Comparison of ENCODE assay signal across 8 cellular contexts in the genomic region with DNA sequence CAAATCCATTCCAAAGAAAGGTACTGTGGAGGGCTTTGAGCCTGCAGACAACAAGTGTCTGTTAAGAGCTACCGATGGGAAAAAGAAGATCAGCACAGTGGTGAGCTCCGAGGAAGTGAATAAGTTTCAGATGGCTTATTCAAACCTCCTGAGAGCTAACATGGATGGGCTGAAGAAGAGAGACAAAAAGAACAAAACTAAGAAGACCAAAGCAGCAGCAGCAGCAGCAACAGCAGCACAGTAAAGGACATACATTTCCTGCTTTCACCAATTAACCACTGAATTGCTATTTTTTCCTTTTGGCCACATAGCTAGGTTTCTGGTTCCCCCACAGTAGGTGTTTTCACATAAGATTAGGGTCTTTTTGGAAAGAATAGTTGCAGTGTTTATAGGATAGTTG. TPM values are rescaled to one million over a fixed set of nuclear protein-coding genes. Genes with fewer than 3 reads are reported as not detected.
DNase-seq lines count a peak whose midpoint lies in the region; ATAC-seq lines count a peak whose summit lies in the region.
"Not testable (repeated sequence)": the region's sequence is repeated elsewhere in the genome, so short reads cannot be mapped to it uniquely, and the experiment has no call there.

No MANE protein-coding gene starts in this region.

- peaks cover 25% of the 10 kb centered on the region for H3K4me1 ChIP-seq in CD4-positive, alpha-beta memory T cell (ENCODE audit: insufficient read depth, low read length)

- not testable (repeated sequence) for H3K27ac ChIP-seq in CD4-positive, alpha-beta memory T cell (ENCODE audit: low read depth, low read length)

- H3K36me3 ChIP-seq in CD4-positive, alpha-beta memory T cell (ENCODE audit: insufficient read depth, low read length): not testable (repeated sequence)

- H3K9me3 ChIP-seq in CD4-positive, alpha-beta memory T cell (ENCODE audit: control insufficient read depth in 1 of 2, low read length in 2 of 2); T-helper 17 cell (ENCODE audit: control insufficient read depth, low read length, poor library complexity, severe bottlenecking): not testable (repeated sequence)

- H3K27ac Mint-ChIP-seq in CD4-positive, alpha-beta memory T cell: peak overlapping the region in 2 of 7 donors; percentile 53 to 66
- H3K27ac Mint-ChIP-seq in T-helper 17 cell: peak overlapping the region; percentile 39
- peak overlapping the region; percentile 17 for H3K27ac Mint-ChIP-seq in central memory CD8-positive, alpha-beta T cell (ENCODE audit: low read depth)

- peaks cover 34 to 63% (median 39%) of the 10 kb centered on the region in 4 donors for H3K4me1 Mint-ChIP-seq in CD4-positive, alpha-beta memory T cell
- peaks cover 55% of the 10 kb centered on the region for H3K4me1 Mint-ChIP-seq in T-helper 17 cell
- not testable (repeated sequence) for H3K4me1 Mint-ChIP-seq in central memory CD8-positive, alpha-beta T cell

- peak overlapping the region in 5 of 8 donors; percentile 29 to 69 (median 49) for H3K4me3 Mint-ChIP-seq in CD4-positive, alpha-beta memory T cell
- peak overlapping the region; percentile 69 for H3K4me3 Mint-ChIP-seq in T-helper 17 cell
- H3K4me3 Mint-ChIP-seq in central memory CD8-positive, alpha-beta T cell: not testable (repeated sequence)

- H3K36me3 Mint-ChIP-seq in CD4-positive, alpha-beta memory T cell; T-helper 17 cell (ENCODE audit: low read depth); central memory CD8-positive, alpha-beta T cell (ENCODE audit: insufficient read depth): not testable (repeated sequence)

- not testable (repeated sequence) for H3K9me3 Mint-ChIP-seq in CD4-positive, alpha-beta memory T cell; central memory CD8-positive, alpha-beta T cell

- H3K27me3 ChIP-seq in CD4-positive, alpha-beta memory T cell (ENCODE audit: insufficient read depth, low read length): not testable (repeated sequence)

- POLR2A ChIA-PET in CD4-positive, alpha-beta memory T cell (lab: Charles Lee; ENCODE audit: partially characterized antibody): not testable (repeated sequence)

- H3K4me3 ChIP-seq in CD4-positive, alpha-beta memory T cell (ENCODE audit: low read length in 2 of 2): not testable (repeated sequence)

- CTCF ChIA-PET in CD4-positive, alpha-beta memory T cell (lab: Charles Lee; ENCODE audit: partially characterized antibody): interaction anchor here (1.4 kb wide), 1 partner anchor 11 kb away, joined by 4 read pairs; no protein-coding TSS in a partner anchor

- not testable (repeated sequence) for DNase-seq in CD4-positive, alpha-beta memory T cell; T-helper 17 cell; central memory CD8-positive, alpha-beta T cell (ENCODE audit: low spot score in 2 of 2)

- not testable (repeated sequence) for H3K27me3 Mint-ChIP-seq in CD4-positive, alpha-beta memory T cell; T-helper 17 cell; central memory CD8-positive, alpha-beta T cell

- ATAC-seq in GM18909 (IDR thresholded peaks at IDR 0.05; ENCODE audit: poor library complexity, unreplicated experiment) (peak; percentile 73), GM19468 (IDR thresholded peaks at IDR 0.05; ENCODE audit: extremely low read depth, unreplicated experiment) (peak; percentile 38), GM21786 (IDR thresholded peaks at IDR 0.05; ENCODE audit: unreplicated experiment) (peak; percentile 46), HG03060 (IDR thresholded peaks at IDR 0.05; ENCODE audit: low read depth, unreplicated experiment) (peak; percentile 61), HG03439 (IDR thresholded peaks at IDR 0.05; ENCODE audit: unreplicated experiment) (peak; percentile 39)
- ATAC-seq in T-helper 17 cell; central memory CD8-positive, alpha-beta T cell (replicated peaks; ENCODE audit: extremely low read depth, poor library complexity, severe bottlenecking): not testable (repeated sequence)

- intact Hi-C loops in CD4-positive, alpha-beta memory T cell (cut with micrococcal nuclease): not testable (repeated sequence)

RNA-seq across cellular contexts. Expression of a gene that starts 7.6 kb away (rescaled TPM):
- 10 to 100 TPM; 14.5 to 14.7 TPM for total RNA-seq in CD4-positive, alpha-beta memory T cell
- polyA plus RNA-seq in CD4-positive, alpha-beta memory T cell: 10 to 100 TPM; 13.1 to 16.2 TPM
- 1 to 10 TPM; 6.6 to 8.9 TPM for total RNA-seq in T-helper 17 cell
